In genomic region chr3:4409415-4409814, GRCh38 we compare ENCODE assay signal across 10 cellular contexts. TPM values are rescaled to one million over a fixed set of nuclear protein-coding genes. Genes with fewer than 3 reads are reported as not detected.
A peak's percentile ranks its signal among the peaks of the same experiment; 100 is the strongest.
DNase-seq lines count a peak whose midpoint lies in the region; ATAC-seq and TF ChIP-seq lines count a peak whose summit lies in the region.
"Had no signal": no experiment of that assay in that cellular context is flagged by ENCODE, and none has a peak within 500 bp of the region (broad histone marks: within the 10 kb centered on the region; RNA-seq: fewer than 3 reads in every experiment).

No MANE protein-coding gene starts in this region.

- no peaks in the 10 kb centered on the region for H3K27me3 ChIP-seq in CD4-positive, alpha-beta memory T cell (ENCODE audit: insufficient read depth, low read length)
- H3K27me3 ChIP-seq in breast epithelium (no peaks in the 10 kb centered on the region), GM23338 (ENCODE audit: insufficient read depth) (no peaks in the 10 kb centered on the region)
- H3K27me3 ChIP-seq: BLaER1 had no signal

- no peaks in the 10 kb centered on the region for H3K9me3 ChIP-seq in CD4-positive, alpha-beta memory T cell (ENCODE audit: control insufficient read depth in 1 of 2, low read length in 2 of 2)
- H3K9me3 ChIP-seq in KOPT-K1 (ENCODE audit: insufficient read depth, low read length, poor library complexity, severe bottlenecking) = no peaks in the 10 kb centered on the region
- H3K9me3 ChIP-seq in breast epithelium = no peaks in the 10 kb centered on the region
- H3K9me3 ChIP-seq: BLaER1 had no signal

- no peaks in the 10 kb centered on the region for H3K9me3 Mint-ChIP-seq in CD4-positive, alpha-beta memory T cell
- H3K9me3 Mint-ChIP-seq in brain (no peaks in the 10 kb centered on the region), GM23338 (no peaks in the 10 kb centered on the region)

- H3K36me3 Mint-ChIP-seq in CD4-positive, alpha-beta memory T cell = peaks cover 49 to 52% of the 10 kb centered on the region in 2 donors
- H3K36me3 Mint-ChIP-seq in brain (no peaks in the 10 kb centered on the region), GM23338 (ENCODE audit: low read depth) (no peaks in the 10 kb centered on the region)

- no peak for TF ChIP-seq POLR2A in breast epithelium (IDR thresholded peaks at IDR 0.05)

- H3K9me2 ChIP-seq in GM23338 (ENCODE audit: insufficient read depth) = no peaks in the 10 kb centered on the region

- H3K4me1 ChIP-seq in CD4-positive, alpha-beta memory T cell (ENCODE audit: insufficient read depth, low read length) = peaks cover 11% of the 10 kb centered on the region
- H3K4me1 ChIP-seq in breast epithelium = no peaks in the 10 kb centered on the region
- no peaks in the 10 kb centered on the region; the same call in 1 of the 2 replicates for H3K4me1 ChIP-seq in GM23338 (ENCODE audit: insufficient read depth)
- H3K4me1 ChIP-seq: BLaER1 had no signal

- no peak for DNase-seq in CD4-positive, alpha-beta memory T cell
- DNase-seq in breast epithelium (ENCODE audit: low spot score in 2 of 2) = no peak
- no peak for DNase-seq in middle frontal gyrus (ENCODE audit: extremely low spot score, low spot score)
- no peak for DNase-seq in NCI-H526 treated with DMSO at 0.1 percent for 48 hours (lab: John Stamatoyannopoulos, UW)
- no peak for DNase-seq in GM23338 (ENCODE audit: low spot score)
- DNase-seq: Kasumi-1 had no signal

- peak; percentile 23 for ATAC-seq in GM18520 (IDR thresholded peaks at IDR 0.05; ENCODE audit: unreplicated experiment)
- no peak for ATAC-seq in GM23338

- H3K4me3 ChIP-seq in CD4-positive, alpha-beta memory T cell (ENCODE audit: low read length in 2 of 2) = no peak overlapping the region
- no peak overlapping the region for H3K4me3 ChIP-seq in breast epithelium
- no peak overlapping the region for H3K4me3 ChIP-seq in GM23338
- H3K4me3 ChIP-seq: BLaER1 had no signal

- H3K79me2 ChIP-seq in GM23338 (replicated peaks; ENCODE audit: insufficient read depth) = no peaks in the 10 kb centered on the region

- no peak overlapping the region for H3K4me2 ChIP-seq in GM23338
- H3K4me2 ChIP-seq: BLaER1 had no signal

- TF ChIP-seq CTCF in brain (conservative IDR thresholded peaks at IDR 0.05) (no peak), breast epithelium (IDR thresholded peaks at IDR 0.05) (no peak), GM23338 (conservative IDR thresholded peaks at IDR 0.05; ENCODE audit: low read depth in 2 of 2) (no peak)

- intact Hi-C loops in CD4-positive, alpha-beta memory T cell (cut with micrococcal nuclease) = no loop called here
- intact Hi-C loops in breast epithelium (cut with DNase I; ENCODE audit: low total_unique reads) = no loop called here

- H3K4me1 Mint-ChIP-seq in CD4-positive, alpha-beta memory T cell = peaks cover 12 to 27% (median 18%) of the 10 kb centered on the region in 4 donors
- H3K4me1 Mint-ChIP-seq in brain = peaks cover 15% of the 10 kb centered on the region
- H3K4me1 Mint-ChIP-seq in GM23338 = no peaks in the 10 kb centered on the region

- peak overlapping the region in 2 of 8 donors; percentile 35 to 43 for H3K4me3 Mint-ChIP-seq in CD4-positive, alpha-beta memory T cell
- H3K4me3 Mint-ChIP-seq in brain = peak overlapping the region in 2 of 5 experiments; percentile 57 to 68
- no peak overlapping the region for H3K4me3 Mint-ChIP-seq in GM23338

- H3F3A ChIP-seq in GM23338 (replicated peaks; ENCODE audit: low read depth) = no peaks in the 10 kb centered on the region

- POLR2A ChIA-PET in CD4-positive, alpha-beta memory T cell (lab: Charles Lee; ENCODE audit: partially characterized antibody) = no interaction called here

- H3K27me3 Mint-ChIP-seq in CD4-positive, alpha-beta memory T cell = no peaks in the 10 kb centered on the region
- no peaks in the 10 kb centered on the region for H3K27me3 Mint-ChIP-seq in brain
- no peaks in the 10 kb centered on the region for H3K27me3 Mint-ChIP-seq in GM23338 (ENCODE audit: insufficient read depth, low read depth, poor library complexity)

- H4K20me1 ChIP-seq in GM23338 (replicated peaks; ENCODE audit: insufficient read depth) = no peaks in the 10 kb centered on the region
- H4K20me1 ChIP-seq: BLaER1 had no signal

- H3K36me3 ChIP-seq in CD4-positive, alpha-beta memory T cell (ENCODE audit: insufficient read depth, low read length) = peaks cover 5% of the 10 kb centered on the region
- H3K36me3 ChIP-seq in KOPT-K1 (ENCODE audit: insufficient read depth, low read length) = peaks cover 6% of the 10 kb centered on the region; the same call in 1 of the 2 replicates
- H3K36me3 ChIP-seq in breast epithelium = no peaks in the 10 kb centered on the region
- no peaks in the 10 kb centered on the region for H3K36me3 ChIP-seq in GM23338 (ENCODE audit: insufficient read depth)

- H2AFZ ChIP-seq in GM23338 = no peak overlapping the region

- CTCF ChIA-PET in CD4-positive, alpha-beta memory T cell (lab: Charles Lee; ENCODE audit: partially characterized antibody) = no interaction called here

- no peak overlapping the region for H3K27ac ChIP-seq in CD4-positive, alpha-beta memory T cell (ENCODE audit: low read depth, low read length)
- H3K27ac ChIP-seq in KOPT-K1 (ENCODE audit: low read depth, low read length, poor library complexity, severe bottlenecking) = peak overlapping the region; percentile 34
- H3K27ac ChIP-seq in breast epithelium = no peak overlapping the region
- H3K27ac ChIP-seq in GM23338 (ENCODE audit: low read depth) = no peak overlapping the region
- H3K27ac ChIP-seq: BLaER1 had no signal

- peak overlapping the region in 5 of 7 donors; percentile 13 to 79 (median 42) for H3K27ac Mint-ChIP-seq in CD4-positive, alpha-beta memory T cell
- H3K27ac Mint-ChIP-seq in brain = peak overlapping the region in 4 of 5 experiments; percentile 42 to 96 (median 86)
- H3K27ac Mint-ChIP-seq in GM23338 = no peak overlapping the region

TF ChIP-seq in GM23338, 12 proteins besides CTCF, POLR2A, EP300 and RAD21 (continues in another document):
- TF ChIP-seq CREB1 (CRISPR knock-in tag; IDR thresholded peaks at IDR 0.05; ENCODE audit: low read depth) = no peak
- TF ChIP-seq JUNB (IDR thresholded peaks at IDR 0.05; ENCODE audit: unreplicated experiment) = no peak
- TF ChIP-seq ZNF331 (CRISPR knock-in tag; IDR thresholded peaks at IDR 0.05; ENCODE audit: low read depth) = no peak
- no peak for TF ChIP-seq ETS1 (IDR thresholded peaks at IDR 0.05)
- TF ChIP-seq EZH2 (IDR thresholded peaks at IDR 0.05; ENCODE audit: low read depth, unreplicated experiment) = no peak
- TF ChIP-seq POLR2AphosphoS5 (IDR thresholded peaks at IDR 0.05; ENCODE audit: low read depth) = no peak

RNA-seq across cellular contexts. Expression of gene SUMF1, which starts 57.7 kb away (rescaled TPM):
- total RNA-seq in CD4-positive, alpha-beta memory T cell = 10 to 100 TPM; 13.9 to 14.9 TPM
- 10 to 100 TPM; 29.7 to 38.3 TPM for polyA plus RNA-seq in CD4-positive, alpha-beta memory T cell
- polyA plus RNA-seq in brain (ENCODE audit: insufficient read depth, low read depth, low replicate concordance) = 8.6 TPM
- 10 to 100 TPM; 84.2 to 87.1 (median 84.9) TPM for total RNA-seq in breast epithelium
- total RNA-seq in GM23338 (2014; rRNA removed; shearing (Covaris generic)) = 15.8 and 20.3 TPM in 2 replicates
- polyA plus RNA-seq in GM23338 (2016; fragmentation: Nextera tagmentation; extraction: Ambion mirVana) = 6.3 and 6.9 TPM in 2 replicates
